9 cellular contexts compared by ENCODE assay signal in the genomic region with DNA sequence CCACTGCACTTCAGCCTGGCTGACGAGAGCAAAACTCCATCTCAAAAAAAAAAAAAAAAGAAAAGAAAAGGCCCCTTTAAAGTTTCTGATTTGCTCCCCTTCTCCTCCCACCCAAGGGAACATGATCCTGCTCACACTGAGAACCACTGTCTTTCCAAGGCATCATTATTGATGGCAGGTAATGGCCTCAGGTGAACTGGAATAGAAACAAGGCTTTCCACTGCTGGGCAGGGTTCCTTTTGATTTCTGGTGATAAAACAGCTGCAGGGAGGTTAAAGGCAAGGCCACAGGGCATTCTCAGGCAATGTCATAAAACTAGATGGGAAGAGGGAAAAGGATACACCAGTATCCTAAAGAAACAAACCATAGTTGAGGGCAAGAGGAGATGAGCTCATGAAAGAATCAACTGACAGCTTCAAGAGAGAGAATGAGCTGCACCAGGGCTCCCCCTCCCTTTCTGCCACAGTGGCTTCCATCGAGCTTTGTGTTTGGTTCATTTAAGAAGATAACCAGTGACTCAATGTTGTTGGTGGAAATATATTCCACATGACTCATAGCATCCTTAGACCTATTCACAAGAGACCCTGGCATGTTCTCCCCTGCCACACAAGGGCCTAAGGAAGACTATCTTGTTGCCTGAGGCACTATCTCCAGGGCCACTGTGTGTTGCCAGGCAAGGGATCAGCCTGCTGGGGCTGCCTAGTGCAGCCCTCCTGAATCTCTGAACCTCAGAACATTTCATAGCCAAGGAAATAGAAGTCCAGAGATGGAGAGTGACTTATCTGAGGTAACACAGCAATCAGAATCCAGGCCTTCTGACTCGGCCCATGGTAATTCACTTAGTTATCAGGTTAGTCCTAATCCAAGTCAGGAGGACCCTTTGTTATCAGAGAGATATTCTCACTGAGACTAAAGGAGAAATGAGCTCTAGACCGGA.
DNase-seq lines count a peak whose midpoint lies in the region; ATAC-seq, FAIRE-seq and TF ChIP-seq lines count a peak whose summit lies in the region.
"Had no signal": no experiment of that assay in that cellular context is flagged by ENCODE, and none has a peak within 500 bp of the region (broad histone marks: within the 10 kb centered on the region; RNA-seq: fewer than 3 reads in every experiment).

No MANE protein-coding gene starts in this region.

- H3K4me3 ChIP-seq in AG10803 (ENCODE audit: low read length) (no peak overlapping the region), endothelial cell of umbilical vein (replicated peaks in 1 of 3; ENCODE audit: insufficient read depth in 1 of 3, low read depth in 1 of 3, low read length in 3 of 3) (no peak overlapping the region), GM23338 (no peak overlapping the region)

- H3K27ac ChIP-seq in endothelial cell of umbilical vein (ENCODE audit: insufficient read depth, low read depth, low read length): peak overlapping the region; percentile 89
- H3K27ac ChIP-seq in GM23338 (ENCODE audit: low read depth): no peak overlapping the region

- H3F3A ChIP-seq in GM23338 (replicated peaks; ENCODE audit: low read depth): no peaks in the 10 kb centered on the region

- ATAC-seq in GM21423 (IDR thresholded peaks at IDR 0.05; ENCODE audit: unreplicated experiment) (no peak), GM19395 (IDR thresholded peaks at IDR 0.05; ENCODE audit: unreplicated experiment) (no peak), GM23338 (no peak)

- CTCF ChIA-PET in endothelial cell of umbilical vein (lab: Charles Lee): interaction anchor here (0.5 to 2.1 kb wide), 13 partner anchors 9 to 588 kb away, joined by 3 to 20 read pairs (median 4); a partner anchor contains a TSS

- intact Hi-C loops in endothelial cell of umbilical vein (cut with micrococcal nuclease): loop anchor here (1.0 to 10.0 kb wide), 3 partner anchors 117 to 374 kb away; a partner anchor contains a TSS

- TF ChIP-seq CTCF in AG10803 (conservative IDR thresholded peaks at IDR 0.05; ENCODE audit: low read length) (peak; percentile 2; the same call in 1 of the 2 replicates), endothelial cell of umbilical vein (IDR thresholded peaks at IDR 0.05; ENCODE audit: extremely low read depth in 1 of 2, insufficient read depth in 1 of 2, low read depth in 1 of 2, low read length in 2 of 2) (no peak), GM23338 (conservative IDR thresholded peaks at IDR 0.05; ENCODE audit: low read depth in 2 of 2) (no peak)

- H3K27me3 Mint-ChIP-seq in GM23338 (ENCODE audit: insufficient read depth, low read depth, poor library complexity): peaks cover 4% of the 10 kb centered on the region

- H3K27ac Mint-ChIP-seq in GM23338: no peak overlapping the region

- no peaks in the 10 kb centered on the region for H3K9me3 Mint-ChIP-seq in GM23338

- dilution Hi-C loops in endothelial cell of umbilical vein (cut with MboI; ENCODE audit: extremely low pct_ligation_motif_present, low sequenced_read_pairs): no loop called here

- DNase-seq in AG10803 (ENCODE audit: low read depth) (peak; percentile 94), M059J (ENCODE audit: low read depth) (peak; percentile 99), endothelial cell of umbilical vein (ENCODE audit: low read depth, low spot score) (peak; percentile 98), midbrain (lab: John Stamatoyannopoulos, UW) (peak; percentile 10), retina (no peak), GM23338 (ENCODE audit: low spot score) (no peak)

- H3K4me1 ChIP-seq in endothelial cell of umbilical vein (ENCODE audit: control insufficient read depth, extremely low read depth, insufficient read depth, low read length): peaks cover 38% of the 10 kb centered on the region
- H3K4me1 ChIP-seq in GM23338 (ENCODE audit: insufficient read depth): no peaks in the 10 kb centered on the region

- H3K9me1 ChIP-seq in endothelial cell of umbilical vein (replicated peaks; ENCODE audit: control insufficient read depth, extremely low read depth, insufficient read depth, low read length): no peaks in the 10 kb centered on the region

- H3K9ac ChIP-seq in endothelial cell of umbilical vein (replicated peaks; ENCODE audit: extremely low read depth, insufficient read depth, low read length): peak overlapping the region; percentile 52

- FAIRE-seq in endothelial cell of umbilical vein (lab: Jason Lieb, UNC): peak; percentile 96
- FAIRE-seq: GM12891 had no signal

- H2AFZ ChIP-seq in endothelial cell of umbilical vein (ENCODE audit: low read depth, low read length): peak overlapping the region; percentile 4
- H2AFZ ChIP-seq in GM23338: no peak overlapping the region

- peaks cover 7% of the 10 kb centered on the region; the same call in 2 of the 3 replicates for H3K4me1 Mint-ChIP-seq in GM23338

- POLR2A ChIA-PET in endothelial cell of umbilical vein (lab: Charles Lee): interaction anchor here (0.5 to 0.9 kb wide), 3 partner anchors 137 to 294 kb away, joined by 3 to 10 read pairs (median 4); no protein-coding TSS in a partner anchor

- H3K9me3 ChIP-seq in endothelial cell of umbilical vein (replicated peaks; ENCODE audit: control insufficient read depth, insufficient read depth, low read length): no peaks in the 10 kb centered on the region

- no peaks in the 10 kb centered on the region for H3K27me3 ChIP-seq in endothelial cell of umbilical vein (ENCODE audit: control insufficient read depth in 2 of 2, insufficient read depth in 2 of 2, low read length in 2 of 2)
- no peaks in the 10 kb centered on the region for H3K27me3 ChIP-seq in GM23338 (ENCODE audit: insufficient read depth)

- BruUV-seq in endothelial cell of umbilical vein (replicated peaks; lab: Mats Ljungman, UMichigan): TSS peak; percentile 59

- no peaks in the 10 kb centered on the region for H3K79me2 ChIP-seq in endothelial cell of umbilical vein (ENCODE audit: control insufficient read depth, insufficient read depth, low read length)
- no peaks in the 10 kb centered on the region for H3K79me2 ChIP-seq in GM23338 (replicated peaks; ENCODE audit: insufficient read depth)

- H3K36me3 ChIP-seq in endothelial cell of umbilical vein (ENCODE audit: control insufficient read depth in 2 of 2, extremely low read depth in 1 of 2, insufficient read depth in 2 of 2, low read length in 2 of 2): peaks cover 0 to 5% of the 10 kb centered on the region in 2 experiments
- H3K36me3 ChIP-seq in GM23338 (ENCODE audit: insufficient read depth): no peaks in the 10 kb centered on the region; the same call in 1 of the 2 replicates

- H4K20me1 ChIP-seq in endothelial cell of umbilical vein (replicated peaks; ENCODE audit: control insufficient read depth, extremely low read depth, insufficient read depth, low read length): no peaks in the 10 kb centered on the region
- no peaks in the 10 kb centered on the region; the same call in 1 of the 2 replicates for H4K20me1 ChIP-seq in GM23338 (replicated peaks; ENCODE audit: insufficient read depth)

- H3K4me2 ChIP-seq in endothelial cell of umbilical vein (ENCODE audit: insufficient read depth, low read length) (peak overlapping the region; percentile 57), GM23338 (no peak overlapping the region)

- no peak overlapping the region for H3K4me3 Mint-ChIP-seq in GM23338

- H3K36me3 Mint-ChIP-seq in GM23338 (ENCODE audit: low read depth): peaks cover 20% of the 10 kb centered on the region

- peak; percentile 46 for TF ChIP-seq POLR2A in endothelial cell of umbilical vein (IDR thresholded peaks at IDR 0.05; ENCODE audit: low read depth, low read length)

- no peaks in the 10 kb centered on the region for H3K9me2 ChIP-seq in GM23338 (ENCODE audit: insufficient read depth)

TF ChIP-seq in endothelial cell of umbilical vein, 7 proteins besides CTCF, POLR2A, EP300 and RAD21:
- peak; percentile 76 for TF ChIP-seq POLR2AphosphoS5 (IDR thresholded peaks at IDR 0.05; ENCODE audit: insufficient read depth, low read depth, low read length)
- TF ChIP-seq EZH2 (IDR thresholded peaks at IDR 0.05; ENCODE audit: borderline replicate concordance, low read depth, low read length, severe bottlenecking): no peak
- peak; percentile 97 for TF ChIP-seq FOS (IDR thresholded peaks at IDR 0.05; ENCODE audit: borderline replicate concordance, insufficient read depth, low read length)
- TF ChIP-seq, protein P1, sequence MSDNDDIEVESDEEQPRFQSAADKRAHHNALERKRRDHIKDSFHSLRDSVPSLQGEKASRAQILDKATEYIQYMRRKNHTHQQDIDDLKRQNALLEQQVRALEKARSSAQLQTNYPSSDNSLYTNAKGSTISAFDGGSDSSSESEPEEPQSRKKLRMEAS (IDR thresholded peaks at IDR 0.05; ENCODE audit: insufficient read depth, insufficient read length): no peak
- TF ChIP-seq JUN (IDR thresholded peaks at IDR 0.05; ENCODE audit: borderline replicate concordance, insufficient read depth, insufficient read length, low read depth): peak; percentile 98
- peak; percentile 87 for TF ChIP-seq GATA2 (IDR thresholded peaks at IDR 0.05; ENCODE audit: insufficient read depth, insufficient read length, low read depth, low read length)
- no peak for TF ChIP-seq MYC (IDR thresholded peaks at IDR 0.05; ENCODE audit: low read depth, low read length)

TF ChIP-seq in GM23338, 12 proteins besides CTCF, POLR2A, EP300 and RAD21 (continues in another document):
- TF ChIP-seq POLR2AphosphoS5 (IDR thresholded peaks at IDR 0.05; ENCODE audit: low read depth) (no peak), NANOG (IDR thresholded peaks at IDR 0.05; ENCODE audit: borderline replicate concordance) (no peak), EZH2phosphoT487 (IDR thresholded peaks at IDR 0.05; ENCODE audit: unreplicated experiment) (no peak)

Comparison
In these comparisons a context has a peak if more than half of its experiments do, and no peak if none do; other contexts are left out.
1. DNase-seq: peak in AG10803 (single experiment), M059J (single experiment), endothelial cell of umbilical vein (single experiment) and midbrain (single experiment); none in retina (single experiment) and GM23338 (single experiment).